Comparison of ENCODE assay signal across 8 cellular contexts in genomic region chr9:109401169-109401989, GRCh38.
DNase-seq lines count a peak whose midpoint lies in the region; ATAC-seq and TF ChIP-seq lines count a peak whose summit lies in the region.

No MANE protein-coding gene starts in this region.

- peak; percentile 87 for TF ChIP-seq CTCF in cardiac muscle cell (IDR thresholded peaks at IDR 0.05; ENCODE audit: low read depth, low read length)

- peak; percentile 70 to 83 for DNase-seq in cardiac muscle cell (ENCODE audit: low read depth in 1 of 2, low spot score in 1 of 2)
- DNase-seq in Right ventricle myocardium inferior (ENCODE audit: missing footprints): no peak
- DNase-seq in NCI-H345 treated with DMSO at 0.1 percent for 48 hours (lab: John Stamatoyannopoulos, UW; ENCODE audit: unreplicated experiment): peak; percentile 15
- peak; percentile 54 for DNase-seq in amniotic epithelial cell (ENCODE audit: low read depth)
- peak; percentile 90 for DNase-seq in iPS-NIHi7 (ENCODE audit: extremely low spot score)
- peak; percentile 58 for DNase-seq in stimulated activated naive CD8-positive, alpha-beta T cell treated with anti-CD3 and anti-CD28 coated beads, Interleukin-15, Interleukin-2, amounts not matched to agents 100 U/mL and 50 U/mL, for 24 hours
- DNase-seq in central memory CD4-positive, alpha-beta T cell: no peak

- no peak overlapping the region for H3K27ac ChIP-seq in cardiac muscle cell

- no peak for ATAC-seq in Right ventricle myocardium inferior
- ATAC-seq in HG02623 (IDR thresholded peaks at IDR 0.05; ENCODE audit: unreplicated experiment): peak; percentile 33
- no peak for ATAC-seq in stimulated activated naive CD8-positive, alpha-beta T cell treated with anti-CD3 and anti-CD28 coated beads, Interleukin-15, Interleukin-2, amounts not matched to agents 100 U/mL and 50 U/mL, for 24 hours

- intact Hi-C loops in Right ventricle myocardium inferior (cut with DNase I): no loop called here

- no peak overlapping the region for H3K4me3 ChIP-seq in cardiac muscle cell

- no peaks in the 10 kb centered on the region for H3K4me1 ChIP-seq in cardiac muscle cell (ENCODE audit: low read depth)

- no peaks in the 10 kb centered on the region for H3K36me3 ChIP-seq in cardiac muscle cell

- H3K9me3 ChIP-seq in cardiac muscle cell (ENCODE audit: low read depth): no peaks in the 10 kb centered on the region

- H3K27me3 ChIP-seq in cardiac muscle cell: no peaks in the 10 kb centered on the region

Comparison
In these comparisons a context has a peak if more than half of its experiments do, and no peak if none do; other contexts are left out.
1. DNase-seq: peak in cardiac muscle cell (2 of 2), NCI-H345 treated with DMSO at 0.1 percent for 48 hours (single experiment), amniotic epithelial cell (single experiment), iPS-NIHi7 (single experiment) and stimulated activated naive CD8-positive, alpha-beta T cell treated with anti-CD3 and anti-CD28 coated beads, Interleukin-15, Interleukin-2, amounts not matched to agents 100 U/mL and 50 U/mL, for 24 hours (single experiment); none in Right ventricle myocardium inferior (single experiment) and central memory CD4-positive, alpha-beta T cell (single experiment).